1 cellular context compared by ENCODE assay signal in genomic region chr5:95615164-95615467, GRCh38.
TF ChIP-seq lines count a peak whose summit lies in the region.

No MANE protein-coding gene starts in this region.

TF ChIP-seq in HCT116, 20 proteins besides CTCF, POLR2A, EP300 and RAD21 (continued from another document):
- TF ChIP-seq ZBTB33 (IDR thresholded peaks at IDR 0.05; ENCODE audit: extremely low read depth, insufficient replicate concordance, low read length) = no peak
- TF ChIP-seq CBX3 (IDR thresholded peaks at IDR 0.05; ENCODE audit: low read depth) = no peak
- no peak for TF ChIP-seq EGR1 (IDR thresholded peaks at IDR 0.05; ENCODE audit: low read depth)
- TF ChIP-seq SRF (IDR thresholded peaks at IDR 0.05; ENCODE audit: low read depth) = no peak
- TF ChIP-seq SP1 (IDR thresholded peaks at IDR 0.05; ENCODE audit: low read depth) = no peak
- TF ChIP-seq SIN3A (IDR thresholded peaks at IDR 0.05; ENCODE audit: low read depth) = no peak
- no peak for TF ChIP-seq YY1 (IDR thresholded peaks at IDR 0.05; ENCODE audit: extremely low read depth, insufficient replicate concordance, low read depth, low read length)
- no peak for TF ChIP-seq CEBPB (IDR thresholded peaks at IDR 0.05; ENCODE audit: low read depth)
- no peak for TF ChIP-seq EZH2 (IDR thresholded peaks at IDR 0.05)
- no peak for TF ChIP-seq ELF1 (IDR thresholded peaks at IDR 0.05; ENCODE audit: borderline replicate concordance, low read depth)
